In genomic region chr7:36366005-36366583, GRCh38 we compare ENCODE assay signal across 9 cellular contexts. TPM values are rescaled to one million over a fixed set of nuclear protein-coding genes. Genes with fewer than 3 reads are reported as not detected.
DNase-seq lines count a peak whose midpoint lies in the region; ATAC-seq, FAIRE-seq and TF ChIP-seq lines count a peak whose summit lies in the region.
"Had no signal": no experiment of that assay in that cellular context is flagged by ENCODE, and none has a peak within 500 bp of the region (broad histone marks: within the 10 kb centered on the region; RNA-seq: fewer than 3 reads in every experiment).

No MANE protein-coding gene starts in this region.

- no peak overlapping the region for H3K27ac ChIP-seq in kidney (ENCODE audit: low read depth in 2 of 2, low read length in 2 of 2)
- peak overlapping the region in 1 of 3 donors; percentile 63 for H3K27ac ChIP-seq in thyroid gland

- no peak for FAIRE-seq in kidney (lab: Jason Lieb, UNC)

- TF ChIP-seq CTCF in kidney (IDR thresholded peaks at IDR 0.05; ENCODE audit: borderline replicate concordance, extremely low read depth, insufficient read depth) (no peak), thyroid gland (IDR thresholded peaks at IDR 0.05) (no peak)

- peaks cover 4% of the 10 kb centered on the region for H3K4me1 Mint-ChIP-seq in activated CD8-positive, alpha-beta memory T cell treated with anti-CD3 and anti-CD28 coated beads, Interleukin-2, amount 10 ng/mL, durations not matched to agents 7 days and 5 days
- peaks cover 7% of the 10 kb centered on the region for H3K4me1 Mint-ChIP-seq in activated naive CD8-positive, alpha-beta T cell treated with anti-CD3 and anti-CD28 coated beads, Interleukin-2, amount 50 U/mL, for 24 hours

- H3K4me3 ChIP-seq in kidney (ENCODE audit: low read length in 2 of 2) (peak overlapping the region; percentile 73 to 99), thyroid gland (replicated peaks in 1 of 3) (peak overlapping the region in 2 of 3 donors; percentile 69 to 89)

- ATAC-seq in activated CD8-positive, alpha-beta memory T cell treated with anti-CD3 and anti-CD28 coated beads, Interleukin-2, amount 10 ng/mL, durations not matched to agents 7 days and 5 days = no peak
- no peak for ATAC-seq in activated naive CD8-positive, alpha-beta T cell treated with anti-CD3 and anti-CD28 coated beads, Interleukin-2, amount 50 U/mL, for 24 hours
- ATAC-seq in GM21723 (IDR thresholded peaks at IDR 0.05; ENCODE audit: unreplicated experiment) = no peak

- CTCF ChIA-PET in activated CD8-positive, alpha-beta memory T cell treated with anti-CD3 and anti-CD28 coated beads, Interleukin-2, amount 10 ng/mL, durations not matched to agents 7 days and 5 days (lab: Charles Lee) = interaction anchor here (1.1 to 2.9 kb wide), 5 partner anchors 12 to 76 kb away, joined by 3 to 52 read pairs (median 10); partner anchors contain the start of gene ANLN

- peaks cover 22% of the 10 kb centered on the region for H3K27me3 Mint-ChIP-seq in activated CD8-positive, alpha-beta memory T cell treated with anti-CD3 and anti-CD28 coated beads, Interleukin-2, amount 10 ng/mL, durations not matched to agents 7 days and 5 days
- H3K27me3 Mint-ChIP-seq in activated naive CD8-positive, alpha-beta T cell treated with anti-CD3 and anti-CD28 coated beads, Interleukin-2, amount 50 U/mL, for 24 hours = peaks cover 1% of the 10 kb centered on the region

- H3K9me3 Mint-ChIP-seq in activated CD8-positive, alpha-beta memory T cell treated with anti-CD3 and anti-CD28 coated beads, Interleukin-2, amount 10 ng/mL, durations not matched to agents 7 days and 5 days (ENCODE audit: low read depth) = no peaks in the 10 kb centered on the region
- no peaks in the 10 kb centered on the region for H3K9me3 Mint-ChIP-seq in activated naive CD8-positive, alpha-beta T cell treated with anti-CD3 and anti-CD28 coated beads, Interleukin-2, amount 50 U/mL, for 24 hours

- no peak for TF ChIP-seq POLR2A in thyroid gland (IDR thresholded peaks at IDR 0.05)

- H3K4me1 ChIP-seq in kidney (ENCODE audit: control insufficient read depth in 1 of 2, insufficient read depth in 1 of 2, low read depth in 1 of 2, low read length in 2 of 2) (peaks cover 0 to 2% of the 10 kb centered on the region in 2 donors), thyroid gland (peaks cover 0 to 4% of the 10 kb centered on the region in 2 donors)

- H3K9me3 ChIP-seq in kidney (ENCODE audit: control insufficient read depth in 1 of 2, low read length in 2 of 2) (no peaks in the 10 kb centered on the region), thyroid gland (no peaks in the 10 kb centered on the region)

- peak overlapping the region; percentile 76 for H3K4me3 Mint-ChIP-seq in activated CD8-positive, alpha-beta memory T cell treated with anti-CD3 and anti-CD28 coated beads, Interleukin-2, amount 10 ng/mL, durations not matched to agents 7 days and 5 days
- H3K4me3 Mint-ChIP-seq in activated naive CD8-positive, alpha-beta T cell treated with anti-CD3 and anti-CD28 coated beads, Interleukin-2, amount 50 U/mL, for 24 hours = peak overlapping the region; percentile 86

- H3K36me3 Mint-ChIP-seq in activated CD8-positive, alpha-beta memory T cell treated with anti-CD3 and anti-CD28 coated beads, Interleukin-2, amount 10 ng/mL, durations not matched to agents 7 days and 5 days = no peaks in the 10 kb centered on the region
- H3K36me3 Mint-ChIP-seq in activated naive CD8-positive, alpha-beta T cell treated with anti-CD3 and anti-CD28 coated beads, Interleukin-2, amount 50 U/mL, for 24 hours (ENCODE audit: low read depth) = no peaks in the 10 kb centered on the region

- peak overlapping the region; percentile 43 for H3K27ac Mint-ChIP-seq in activated CD8-positive, alpha-beta memory T cell treated with anti-CD3 and anti-CD28 coated beads, Interleukin-2, amount 10 ng/mL, durations not matched to agents 7 days and 5 days
- H3K27ac Mint-ChIP-seq in activated naive CD8-positive, alpha-beta T cell treated with anti-CD3 and anti-CD28 coated beads, Interleukin-2, amount 50 U/mL, for 24 hours = no peak overlapping the region

- H3K36me3 ChIP-seq in kidney (ENCODE audit: control insufficient read depth in 1 of 2, insufficient read depth in 2 of 2, low read length in 2 of 2) (no peaks in the 10 kb centered on the region), thyroid gland (no peaks in the 10 kb centered on the region)

- H3K27me3 ChIP-seq in thyroid gland = no peaks in the 10 kb centered on the region

- 85 to 86% methylated on average over 9 of the region's 9 CpGs for WGBS in thyroid gland, 2 donors

- intact Hi-C loops in kidney (cut with DNase I) = no loop called here
- intact Hi-C loops in thyroid gland (cut with DNase I) = no loop called here

- no peak for DNase-seq in activated CD8-positive, alpha-beta memory T cell treated with anti-CD3 and anti-CD28 coated beads, Interleukin-2, amount 10 ng/mL, durations not matched to agents 7 days and 5 days
- DNase-seq in activated CD8-positive, alpha-beta memory T cell treated with anti-CD3 and anti-CD28 coated beads, Interleukin-2, amount 50 U/mL, for 48 hours = no peak
- DNase-seq in activated naive CD8-positive, alpha-beta T cell treated with anti-CD3 and anti-CD28 coated beads, Interleukin-2, amount 50 U/mL, for 24 hours = no peak
- no peak for DNase-seq in kidney
- DNase-seq in thyroid gland = no peak
- no peak for DNase-seq in hypothalamus (lab: John Stamatoyannopoulos, UW)
- no peak for DNase-seq in cerebellar nuclear complex (lab: John Stamatoyannopoulos, UW)
- DNase-seq: DMS153 had no signal

- peak overlapping the region; percentile 25 to 38 for H3K9ac ChIP-seq in kidney (ENCODE audit: low read length in 2 of 2)

RNA-seq across cellular contexts. Expression of gene ANLN, which starts 23.6 kb away (rescaled TPM):
- total RNA-seq in activated CD8-positive, alpha-beta memory T cell treated with anti-CD3 and anti-CD28 coated beads, Interleukin-2, amount 10 ng/mL, durations not matched to agents 7 days and 5 days = 10 to 100 TPM; 75.2 to 98.8 TPM
- total RNA-seq in kidney (1.2 TPM), thyroid gland (1 to 10 TPM in 3 of 4 donors, under 1 TPM in 1; 0.88 to 4.0 (median 3.1) TPM)
- 0.17 TPM for polyA plus RNA-seq in kidney (ENCODE audit: insufficient read depth, low read depth, low replicate concordance)

Comparison
In these comparisons a context has a peak if more than half of its experiments do, and no peak if none do; other contexts are left out.
1. RNA of gene ANLN, which starts 23.6 kb away (total RNA-seq): 75.2 to 98.8 TPM in activated CD8-positive, alpha-beta memory T cell treated with anti-CD3 and anti-CD28 coated beads, Interleukin-2, amount 10 ng/mL, durations not matched to agents 7 days and 5 days; 0.88 to 4.0 TPM in thyroid gland and 1.2 TPM in kidney (single experiment); every median in the first group is over 10 times any median in the second.